1 cellular context compared by ENCODE assay signal in the genomic region with DNA sequence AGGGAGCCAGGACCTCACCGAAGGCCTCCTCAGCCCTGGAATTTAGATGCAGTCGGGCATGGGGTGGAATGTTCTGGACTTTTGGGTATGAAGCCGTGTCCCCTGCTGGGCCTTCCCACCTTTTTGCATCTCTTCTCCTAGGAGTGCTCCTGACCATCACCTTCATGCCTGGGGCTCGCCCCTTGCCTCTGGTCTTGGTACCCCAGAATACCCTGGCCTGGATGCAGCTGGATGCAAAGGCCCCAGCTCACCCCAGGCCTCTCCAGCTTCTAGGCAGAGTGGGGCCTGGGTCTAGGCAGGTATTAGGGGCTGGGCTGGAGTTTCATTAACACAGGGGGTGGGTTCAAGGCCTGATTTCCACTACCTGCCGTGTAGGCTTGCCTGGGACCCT.
TF ChIP-seq lines count a peak whose summit lies in the region.

No MANE protein-coding gene starts in this region.

TF ChIP-seq in K562, 482 proteins besides CTCF, POLR2A, EP300 and RAD21:
- TF ChIP-seq ZNF408 (CRISPR knock-in tag; IDR thresholded peaks at IDR 0.05; ENCODE audit: low read depth) (no peak), ZFX (CRISPR knock-in tag; IDR thresholded peaks at IDR 0.05) (peak; percentile 45)
